In genomic region chr17:83199500-83200201, GRCh38 we compare ENCODE assay signal across 8 cellular contexts.
A peak's percentile ranks its signal among the peaks of the same experiment; 100 is the strongest.
DNase-seq lines count a peak whose midpoint lies in the region; ATAC-seq and TF ChIP-seq lines count a peak whose summit lies in the region.

No MANE protein-coding gene starts in this region.

- TF ChIP-seq CTCF in heart left ventricle (IDR thresholded peaks at IDR 0.05) (no peak), prostate gland (IDR thresholded peaks at IDR 0.05) (no peak)

- ATAC-seq in heart left ventricle = peak; percentile 9 to 58 (median 24)

- DNase-seq in LHCN-M2 (ENCODE audit: low read depth) (peak; percentile 49), heart left ventricle (peak in 4 of 5 donors; percentile 49 to 83 (median 62)), prostate gland (ENCODE audit: low spot score) (no peak), NCI-H2029 (lab: John Stamatoyannopoulos, UW) (no peak), putamen (ENCODE audit: low spot score) (no peak), DMS114 treated with DMSO at 0.1 percent for 48 hours (lab: John Stamatoyannopoulos, UW; ENCODE audit: unreplicated experiment) (no peak)
- DNase-seq in activated CD4-positive, alpha-beta T cell treated with anti-CD3 and anti-CD28 coated beads, Interleukin-2, amount 50 U/mL, for 48 hours = peak; percentile 78 to 83
- peak; percentile 52 to 65 for DNase-seq in stimulated activated CD4-positive, alpha-beta T cell treated with anti-CD3 and anti-CD28 coated beads, Interleukin-2, amount 100 ng/mL, for 48 hours

- 48 to 55% (median 51%) methylated on average over 23 of the region's 23 CpGs for WGBS in heart left ventricle, 4 donors
- 77% methylated on average over 23 of the region's 23 CpGs for WGBS in prostate gland

- peak overlapping the region; percentile 20 to 98 (median 65) for H3K27ac ChIP-seq in heart left ventricle
- peak overlapping the region in 1 of 2 donors; percentile 41 for H3K27ac ChIP-seq in prostate gland

- H3K4me3 ChIP-seq in heart left ventricle (peak overlapping the region in 4 of 12 donors; percentile 11 to 48 (median 21)), prostate gland (no peak overlapping the region)

- H3K36me3 ChIP-seq in heart left ventricle (no peaks in the 10 kb centered on the region), prostate gland (no peaks in the 10 kb centered on the region)

- TF ChIP-seq POLR2A in heart left ventricle (IDR thresholded peaks at IDR 0.05) = no peak
- TF ChIP-seq POLR2A in prostate gland (IDR thresholded peaks at IDR 0.05) = no peak

- H3K4me1 ChIP-seq in heart left ventricle (peaks cover 0 to 93% (median 55%) of the 10 kb centered on the region in 12 donors), prostate gland (replicated peaks) (no peaks in the 10 kb centered on the region)

- H3K9me3 ChIP-seq in heart left ventricle = no peaks in the 10 kb centered on the region
- H3K9me3 ChIP-seq in prostate gland = no peaks in the 10 kb centered on the region

- intact Hi-C loops in heart left ventricle (cut with DNase I) = no loop called here
- intact Hi-C loops in prostate gland (cut with DNase I) = no loop called here

- H3K27me3 ChIP-seq in heart left ventricle (no peaks in the 10 kb centered on the region), prostate gland (replicated peaks; ENCODE audit: insufficient read depth) (no peaks in the 10 kb centered on the region)

Comparison
In these comparisons a context has a peak if more than half of its experiments do, and no peak if none do; other contexts are left out.
1. DNase-seq: peak in LHCN-M2 (single experiment), activated CD4-positive, alpha-beta T cell treated with anti-CD3 and anti-CD28 coated beads, Interleukin-2, amount 50 U/mL, for 48 hours (2 of 2), heart left ventricle (4 of 5) and stimulated activated CD4-positive, alpha-beta T cell treated with anti-CD3 and anti-CD28 coated beads, Interleukin-2, amount 100 ng/mL, for 48 hours (2 of 2); none in prostate gland (single experiment), NCI-H2029 (single experiment), putamen (single experiment) and DMS114 treated with DMSO at 0.1 percent for 48 hours (single experiment).